ENCODE assay signal across 11 cellular contexts in genomic region chr2:201148434-201148833, GRCh38. TPM values are rescaled to one million over a fixed set of nuclear protein-coding genes. Genes with fewer than 3 reads are reported as not detected.
A peak's percentile ranks its signal among the peaks of the same experiment; 100 is the strongest.
DNase-seq lines count a peak whose midpoint lies in the region; ATAC-seq, FAIRE-seq and TF ChIP-seq lines count a peak whose summit lies in the region.
"Had no signal": no experiment of that assay in that cellular context is flagged by ENCODE, and none has a peak within 500 bp of the region (broad histone marks: within the 10 kb centered on the region; RNA-seq: fewer than 3 reads in every experiment).

No MANE protein-coding gene starts in this region.

- H3K27me3 Mint-ChIP-seq in CD4-positive, CD25-positive, alpha-beta regulatory T cell = no peaks in the 10 kb centered on the region
- no peaks in the 10 kb centered on the region for H3K27me3 Mint-ChIP-seq in endothelial cell (ENCODE audit: unreplicated experiment)

- peaks cover 74% of the 10 kb centered on the region for H3K36me3 ChIP-seq in CD4-positive, CD25-positive, alpha-beta regulatory T cell (ENCODE audit: control insufficient read depth, insufficient read depth, low read length)
- 0 out of 2 replicates have a peak, but pooled peaks cover 3% of the 10 kb centered on the region for H3K36me3 ChIP-seq in Karpas-422 (ENCODE audit: insufficient read depth, low read length)
- H3K36me3 ChIP-seq in osteoblast (ENCODE audit: insufficient read depth, low read length) = peaks cover 40% of the 10 kb centered on the region

- CTCF ChIA-PET in RWPE1 (lab: Yijun Ruan, JAX) = interaction anchor here (0.5 to 0.7 kb wide), 2 partner anchors 80 to 397 kb away, joined by 3 read pairs; no protein-coding TSS in a partner anchor

- H2AFZ ChIP-seq in Karpas-422 (ENCODE audit: low read length) (peak overlapping the region; percentile 52), osteoblast (ENCODE audit: low read length) (peak overlapping the region; percentile 12)

- H3K9me3 Mint-ChIP-seq in CD4-positive, CD25-positive, alpha-beta regulatory T cell = no peaks in the 10 kb centered on the region
- H3K9me3 Mint-ChIP-seq in endothelial cell (ENCODE audit: unreplicated experiment) = no peaks in the 10 kb centered on the region

- no peak for DNase-seq in CD4-positive, CD25-positive, alpha-beta regulatory T cell
- no peak for DNase-seq in Karpas-422
- no peak for DNase-seq in endothelial cell (ENCODE audit: low spot score)
- DNase-seq in osteoblast (ENCODE audit: insufficient read length, low spot score, missing footprints) = no peak
- DNase-seq in RWPE1 (ENCODE audit: low spot score) = no peak
- no peak for DNase-seq in GM12892 (ENCODE audit: insufficient read length)
- DNase-seq in OCI-M1 (lab: John Stamatoyannopoulos, UW) = no peak
- DNase-seq: amygdala, NCI-H774 had no signal

- ATAC-seq in CD4-positive, CD25-positive, alpha-beta regulatory T cell (ENCODE audit: low read depth in 2 of 2) = no peak
- no peak for ATAC-seq in GM19467 (IDR thresholded peaks at IDR 0.05; ENCODE audit: unreplicated experiment)

- H3K36me3 Mint-ChIP-seq in CD4-positive, CD25-positive, alpha-beta regulatory T cell = peaks cover 41% of the 10 kb centered on the region
- H3K36me3 Mint-ChIP-seq in endothelial cell (ENCODE audit: low read depth, unreplicated experiment) = peaks cover 54% of the 10 kb centered on the region

- H4K20me1 ChIP-seq in Karpas-422 (ENCODE audit: insufficient read depth, low read depth, low read length) = no peaks in the 10 kb centered on the region
- no peaks in the 10 kb centered on the region for H4K20me1 ChIP-seq in osteoblast (ENCODE audit: insufficient read depth, low read length)

- H3K4me2 ChIP-seq in Karpas-422 (ENCODE audit: low read depth, low read length, poor library complexity, severe bottlenecking) (no peak overlapping the region), osteoblast (ENCODE audit: insufficient read depth, low read length) (peak overlapping the region; percentile 73)

- no peaks in the 10 kb centered on the region for H3K79me2 ChIP-seq in Karpas-422 (ENCODE audit: low read length)
- peaks cover 22% of the 10 kb centered on the region for H3K79me2 ChIP-seq in osteoblast (ENCODE audit: insufficient read depth, low read length)

- peaks cover 24 to 40% (median 35%) of the 10 kb centered on the region in 4 donors for H3K4me1 Mint-ChIP-seq in CD4-positive, CD25-positive, alpha-beta regulatory T cell
- H3K4me1 Mint-ChIP-seq in endothelial cell (ENCODE audit: unreplicated experiment) = peaks cover 21% of the 10 kb centered on the region

- TF ChIP-seq POLR2A in GM12892 (IDR thresholded peaks at IDR 0.05; ENCODE audit: low read depth, low read length) = no peak

- H3K27ac Mint-ChIP-seq in CD4-positive, CD25-positive, alpha-beta regulatory T cell = peak overlapping the region; percentile 34 to 78 (median 60)
- H3K27ac Mint-ChIP-seq in endothelial cell (ENCODE audit: unreplicated experiment) = peak overlapping the region; percentile 3

- H3K27me3 ChIP-seq in CD4-positive, CD25-positive, alpha-beta regulatory T cell (ENCODE audit: control insufficient read depth, insufficient read depth, low read length) = no peaks in the 10 kb centered on the region
- H3K27me3 ChIP-seq in Karpas-422 (ENCODE audit: low read length) (no peaks in the 10 kb centered on the region), osteoblast (ENCODE audit: insufficient read depth, low read length) (no peaks in the 10 kb centered on the region)

- H3K9me2 ChIP-seq in Karpas-422 (replicated peaks; ENCODE audit: insufficient read depth, low read length) = no peaks in the 10 kb centered on the region

- no peak for FAIRE-seq in GM12892 (lab: Jason Lieb, UNC)
- FAIRE-seq: TTC549 had no signal

- H3K4me1 ChIP-seq in CD4-positive, CD25-positive, alpha-beta regulatory T cell (ENCODE audit: control insufficient read depth, insufficient read depth, low read length, poor library complexity, severe bottlenecking) = peaks cover 25% of the 10 kb centered on the region
- H3K4me1 ChIP-seq in Karpas-422 (ENCODE audit: low read length) (peaks cover 42% of the 10 kb centered on the region), osteoblast (ENCODE audit: insufficient read depth, low read length) (peaks cover 45% of the 10 kb centered on the region)

- POLR2A ChIA-PET in RWPE1 (lab: Yijun Ruan, JAX; ENCODE audit: low non-redundant PET) = no interaction called here

- peak overlapping the region; percentile 31 for H3K27ac ChIP-seq in CD4-positive, CD25-positive, alpha-beta regulatory T cell (ENCODE audit: insufficient read depth, low read length, poor library complexity, severe bottlenecking)
- H3K27ac ChIP-seq in Karpas-422 (ENCODE audit: low read length) (peak overlapping the region; percentile 75), osteoblast (ENCODE audit: low read depth, low read length) (peak overlapping the region; percentile 100), RWPE1 (no peak overlapping the region)

- H3K4me3 Mint-ChIP-seq in CD4-positive, CD25-positive, alpha-beta regulatory T cell = no peak overlapping the region
- H3K4me3 Mint-ChIP-seq in endothelial cell (ENCODE audit: unreplicated experiment) = no peak overlapping the region

- no peak overlapping the region for H3K9ac ChIP-seq in Karpas-422 (ENCODE audit: low read length)

- H3K4me3 ChIP-seq in CD4-positive, CD25-positive, alpha-beta regulatory T cell (ENCODE audit: low read depth, low read length) = no peak overlapping the region
- no peak overlapping the region for H3K4me3 ChIP-seq in Karpas-422 (ENCODE audit: low read length)
- peak overlapping the region; percentile 23 for H3K4me3 ChIP-seq in osteoblast (ENCODE audit: insufficient read depth, low read length)

- H3K9me3 ChIP-seq in CD4-positive, CD25-positive, alpha-beta regulatory T cell (ENCODE audit: control insufficient read depth in 2 of 2, low read length in 2 of 2) = no peaks in the 10 kb centered on the region
- no peaks in the 10 kb centered on the region for H3K9me3 ChIP-seq in Karpas-422 (ENCODE audit: low read length)
- H3K9me3 ChIP-seq in osteoblast (ENCODE audit: low read depth, low read length) = no peaks in the 10 kb centered on the region

- no peak for TF ChIP-seq CTCF in endothelial cell (IDR thresholded peaks at IDR 0.05; ENCODE audit: unreplicated experiment)
- TF ChIP-seq CTCF in osteoblast (IDR thresholded peaks at IDR 0.05; ENCODE audit: extremely low read depth, low read depth, low read length) = no peak
- TF ChIP-seq CTCF in RWPE1 (conservative IDR thresholded peaks at IDR 0.05; ENCODE audit: low read depth) = no peak

RNA-seq across cellular contexts. Expression of gene CFLAR, which starts 32.5 kb away (rescaled TPM):
- total RNA-seq in CD4-positive, CD25-positive, alpha-beta regulatory T cell = 306 TPM
- 100 to 1,000 TPM; 118 to 159 (median 132) TPM for polyA plus RNA-seq in CD4-positive, CD25-positive, alpha-beta regulatory T cell
- total RNA-seq in Karpas-422 (2014; rRNA removed; shearing (Covaris generic); ENCODE audit: low replicate concordance) = 62.6 and 63.5 TPM in 2 replicates
- total RNA-seq in endothelial cell (ENCODE audit: unreplicated experiment) (241 TPM), osteoblast (78.9 and 80.2 TPM in 2 replicates)
- 246 TPM for polyA plus RNA-seq in GM12892 (2012; ENCODE audit: missing spikeins)

RNA-seq across cellular contexts. Expression of gene CASP10, which starts 34.5 kb away (rescaled TPM):
- 15.1 TPM for total RNA-seq in CD4-positive, CD25-positive, alpha-beta regulatory T cell
- polyA plus RNA-seq in CD4-positive, CD25-positive, alpha-beta regulatory T cell = 1 to 10 TPM; 4.4 to 7.1 (median 5.6) TPM
- 0.48 and 5.2 TPM in 2 replicates for total RNA-seq in Karpas-422 (2014; rRNA removed; shearing (Covaris generic); ENCODE audit: low replicate concordance)
- 38.6 TPM for total RNA-seq in endothelial cell (ENCODE audit: unreplicated experiment)
- total RNA-seq in osteoblast = 3.3 and 4.4 TPM in 2 replicates
- polyA plus RNA-seq in GM12892 (2012; ENCODE audit: missing spikeins) = 7.7 TPM
